ENCODE assay signal across 1 cellular context in the genomic region with DNA sequence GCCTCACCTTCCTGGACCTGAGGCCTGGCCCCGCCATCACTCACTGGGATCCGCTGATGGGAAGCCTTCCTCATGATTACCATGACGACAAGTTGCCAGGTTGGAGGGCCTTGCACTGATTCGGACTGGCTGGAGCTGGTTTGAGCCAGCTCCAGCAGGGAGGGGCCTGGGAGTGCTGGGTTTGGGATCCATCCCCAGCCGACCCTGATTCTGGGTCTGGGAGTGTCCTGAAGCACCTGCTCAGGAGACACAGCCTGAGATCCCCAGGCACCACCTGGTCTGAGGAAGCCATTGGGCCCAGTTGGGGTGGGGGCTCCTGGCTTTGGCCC.
TF ChIP-seq lines count a peak whose summit lies in the region.

No MANE protein-coding gene starts in this region.

TF ChIP-seq in HepG2, 621 proteins besides CTCF, POLR2A, EP300 and RAD21:
- TF ChIP-seq ZFY (CRISPR knock-in tag; IDR thresholded peaks at IDR 0.05) (no peak), KDM2A (CRISPR knock-in tag; IDR thresholded peaks at IDR 0.05; ENCODE audit: borderline replicate concordance, low read depth) (peak; percentile 2; the same call in 1 of the 2 replicates)
